13 cellular contexts compared by ENCODE assay signal in the genomic region with DNA sequence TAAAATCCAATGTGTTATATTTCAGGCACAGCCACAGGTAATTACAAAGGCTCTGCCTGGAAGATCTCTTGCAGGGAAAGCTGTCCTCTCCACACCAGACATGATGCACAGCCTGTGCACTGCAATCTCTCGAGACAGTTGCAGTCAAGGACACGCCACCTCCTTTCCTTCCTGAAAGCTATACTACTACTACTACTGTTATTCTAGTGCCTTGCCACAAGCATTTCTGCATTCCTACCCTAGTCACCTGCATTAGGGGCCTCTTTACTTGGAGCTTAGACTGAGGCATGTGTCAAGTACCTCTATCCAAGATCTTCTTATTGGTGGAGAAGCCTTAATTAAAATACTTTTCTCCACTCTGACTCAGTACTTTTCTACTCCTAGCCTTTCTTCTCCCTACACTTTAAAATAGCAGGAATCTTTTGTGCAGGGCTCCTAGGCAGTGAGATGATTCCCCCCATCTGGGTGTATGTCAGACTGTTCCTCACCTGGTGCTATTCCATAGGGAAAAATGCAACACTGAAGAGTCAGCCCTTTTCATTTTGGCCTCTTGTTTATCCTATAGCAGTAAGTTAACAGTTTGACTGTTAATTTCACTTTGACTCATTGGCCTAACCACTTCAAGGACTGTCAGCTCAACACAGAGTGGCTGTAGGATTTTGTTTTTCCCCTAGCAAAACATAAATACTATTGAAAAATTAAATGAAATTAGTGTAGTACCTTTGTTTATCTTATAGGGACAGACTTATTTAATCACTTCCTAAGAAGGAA.
DNase-seq lines count a peak whose midpoint lies in the region; ATAC-seq and TF ChIP-seq lines count a peak whose summit lies in the region.
"Had no signal": no experiment of that assay in that cellular context is flagged by ENCODE, and none has a peak within 500 bp of the region (broad histone marks: within the 10 kb centered on the region; RNA-seq: fewer than 3 reads in every experiment).

No MANE protein-coding gene starts in this region.

- H3K36me3 Mint-ChIP-seq in activated naive CD4-positive, alpha-beta T cell treated with anti-CD3 and anti-CD28 coated beads, Interleukin-2, amount 10 ng/mL, durations not matched to agents 7 days and 5 days = peaks cover 16% of the 10 kb centered on the region
- peaks cover 25% of the 10 kb centered on the region for H3K36me3 Mint-ChIP-seq in stimulated activated memory B cell treated with anti-CD40 and anti-IgM and Interleukin-4, amounts not matched to agents 10 μg/mL and 1 μg/mL and 100 μg/mL, for 72 hours
- peaks cover 14% of the 10 kb centered on the region for H3K36me3 Mint-ChIP-seq in endothelial cell (ENCODE audit: low read depth, unreplicated experiment)

- peaks cover 27% of the 10 kb centered on the region for H3K4me1 Mint-ChIP-seq in activated naive CD4-positive, alpha-beta T cell treated with anti-CD3 and anti-CD28 coated beads, Interleukin-2, amount 10 ng/mL, durations not matched to agents 7 days and 5 days
- no peaks in the 10 kb centered on the region for H3K4me1 Mint-ChIP-seq in stimulated activated memory B cell treated with anti-CD40 and anti-IgM and Interleukin-4, amounts not matched to agents 10 μg/mL and 1 μg/mL and 100 μg/mL, for 72 hours
- peaks cover 4% of the 10 kb centered on the region for H3K4me1 Mint-ChIP-seq in endothelial cell (ENCODE audit: unreplicated experiment)

- H3K4me3 Mint-ChIP-seq in activated naive CD4-positive, alpha-beta T cell treated with anti-CD3 and anti-CD28 coated beads, Interleukin-2, amount 10 ng/mL, durations not matched to agents 7 days and 5 days = no peak overlapping the region
- H3K4me3 Mint-ChIP-seq in stimulated activated memory B cell treated with anti-CD40 and anti-IgM and Interleukin-4, amounts not matched to agents 10 μg/mL and 1 μg/mL and 100 μg/mL, for 72 hours = no peak overlapping the region
- H3K4me3 Mint-ChIP-seq in endothelial cell (ENCODE audit: unreplicated experiment) = no peak overlapping the region
- H3K4me3 Mint-ChIP-seq: dendritic cell treated with granulocyte-macrophage colony-stimulating factor and Interleukin-4, amounts not matched to agents 40 ng/mL and 50 ng/mL, for 4 days had no signal

- H3K9me3 Mint-ChIP-seq in activated naive CD4-positive, alpha-beta T cell treated with anti-CD3 and anti-CD28 coated beads, Interleukin-2, amount 10 ng/mL, durations not matched to agents 7 days and 5 days = peaks cover 5% of the 10 kb centered on the region
- H3K9me3 Mint-ChIP-seq in stimulated activated memory B cell treated with anti-CD40 and anti-IgM and Interleukin-4, amounts not matched to agents 10 μg/mL and 1 μg/mL and 100 μg/mL, for 72 hours = no peaks in the 10 kb centered on the region
- H3K9me3 Mint-ChIP-seq in endothelial cell (ENCODE audit: unreplicated experiment) = no peaks in the 10 kb centered on the region

- ATAC-seq in GM21576 (IDR thresholded peaks at IDR 0.05; ENCODE audit: unreplicated experiment) (peak; percentile 69), HG03432 (IDR thresholded peaks at IDR 0.05; ENCODE audit: unreplicated experiment) (peak; percentile 88), SK-N-SH treated with all-trans-retinoic acid at 6 μM for 48 hours (no peak)
- peak; percentile 57 for ATAC-seq in stimulated activated memory B cell treated with anti-CD40 and anti-IgM and Interleukin-4, amounts not matched to agents 10 μg/mL and 1 μg/mL and 100 μg/mL, for 72 hours

- no peaks in the 10 kb centered on the region for H3K27me3 Mint-ChIP-seq in activated naive CD4-positive, alpha-beta T cell treated with anti-CD3 and anti-CD28 coated beads, Interleukin-2, amount 10 ng/mL, durations not matched to agents 7 days and 5 days
- H3K27me3 Mint-ChIP-seq in stimulated activated memory B cell treated with anti-CD40 and anti-IgM and Interleukin-4, amounts not matched to agents 10 μg/mL and 1 μg/mL and 100 μg/mL, for 72 hours = no peaks in the 10 kb centered on the region
- H3K27me3 Mint-ChIP-seq in endothelial cell (ENCODE audit: unreplicated experiment) = no peaks in the 10 kb centered on the region
- H3K27me3 Mint-ChIP-seq: dendritic cell treated with granulocyte-macrophage colony-stimulating factor and Interleukin-4, amounts not matched to agents 40 ng/mL and 50 ng/mL, for 4 days had no signal

- TF ChIP-seq CTCF in endothelial cell (IDR thresholded peaks at IDR 0.05; ENCODE audit: unreplicated experiment) = no peak

- CTCF ChIA-PET in activated naive CD4-positive, alpha-beta T cell treated with anti-CD3 and anti-CD28 coated beads, Interleukin-2, amount 10 ng/mL, durations not matched to agents 7 days and 5 days (lab: Charles Lee) = interaction anchor here (0.6 to 2.1 kb wide), 5 partner anchors 34 to 402 kb away, joined by 3 to 8 read pairs (median 5); a partner anchor contains a TSS

- peak overlapping the region; percentile 28 for H3K27ac Mint-ChIP-seq in activated naive CD4-positive, alpha-beta T cell treated with anti-CD3 and anti-CD28 coated beads, Interleukin-2, amount 10 ng/mL, durations not matched to agents 7 days and 5 days
- H3K27ac Mint-ChIP-seq in stimulated activated memory B cell treated with anti-CD40 and anti-IgM and Interleukin-4, amounts not matched to agents 10 μg/mL and 1 μg/mL and 100 μg/mL, for 72 hours = no peak overlapping the region
- H3K27ac Mint-ChIP-seq in endothelial cell (ENCODE audit: unreplicated experiment) = no peak overlapping the region
- H3K27ac Mint-ChIP-seq: dendritic cell treated with granulocyte-macrophage colony-stimulating factor and Interleukin-4, amounts not matched to agents 40 ng/mL and 50 ng/mL, for 4 days had no signal

- DNase-seq in activated naive CD4-positive, alpha-beta T cell treated with anti-CD3 and anti-CD28 coated beads, Interleukin-2, amount 10 ng/mL, durations not matched to agents 7 days and 5 days = no peak
- DNase-seq in activated naive CD4-positive, alpha-beta T cell treated with Interleukin-2 at 50 U/mL for 16 hours = no peak
- DNase-seq in endothelial cell (ENCODE audit: low spot score) = no peak
- DNase-seq in HCEC 1CT = no peak
- DNase-seq: foreskin fibroblast; kidney glomerular epithelial cell; NCI-H1417 treated with DMSO at 0.1 percent for 48 hours; stimulated activated CD4-positive, alpha-beta T cell treated with anti-CD3 and anti-CD28 coated beads, Interleukin-12 subunit alpha, Interleukin-12 subunit beta, amount 100 ng/mL, for 4 hours had no signal

TF ChIP-seq in SK-N-SH treated with all-trans-retinoic acid at 6 μM for 48 hours, 23 proteins besides CTCF, POLR2A, EP300 and RAD21:
- TF ChIP-seq ARNTL (CRISPR knock-in tag; IDR thresholded peaks at IDR 0.05; ENCODE audit: borderline replicate concordance, low read depth) (no peak), SNAI2 (CRISPR knock-in tag; IDR thresholded peaks at IDR 0.05) (no peak), TCF4 (CRISPR knock-in tag; IDR thresholded peaks at IDR 0.05; ENCODE audit: borderline replicate concordance) (no peak), BACH2 (CRISPR knock-in tag; IDR thresholded peaks at IDR 0.05; ENCODE audit: borderline replicate concordance) (no peak), OSR1 (CRISPR knock-in tag; IDR thresholded peaks at IDR 0.05) (no peak), ZNF8 (CRISPR knock-in tag; IDR thresholded peaks at IDR 0.05) (no peak), ZFP30 (CRISPR knock-in tag; IDR thresholded peaks at IDR 0.05) (no peak), ZNF565 (CRISPR knock-in tag; conservative IDR thresholded peaks at IDR 0.05; ENCODE audit: low read depth) (no peak), GLIS3 (CRISPR knock-in tag; IDR thresholded peaks at IDR 0.05) (no peak)
- TF ChIP-seq, protein P1, sequence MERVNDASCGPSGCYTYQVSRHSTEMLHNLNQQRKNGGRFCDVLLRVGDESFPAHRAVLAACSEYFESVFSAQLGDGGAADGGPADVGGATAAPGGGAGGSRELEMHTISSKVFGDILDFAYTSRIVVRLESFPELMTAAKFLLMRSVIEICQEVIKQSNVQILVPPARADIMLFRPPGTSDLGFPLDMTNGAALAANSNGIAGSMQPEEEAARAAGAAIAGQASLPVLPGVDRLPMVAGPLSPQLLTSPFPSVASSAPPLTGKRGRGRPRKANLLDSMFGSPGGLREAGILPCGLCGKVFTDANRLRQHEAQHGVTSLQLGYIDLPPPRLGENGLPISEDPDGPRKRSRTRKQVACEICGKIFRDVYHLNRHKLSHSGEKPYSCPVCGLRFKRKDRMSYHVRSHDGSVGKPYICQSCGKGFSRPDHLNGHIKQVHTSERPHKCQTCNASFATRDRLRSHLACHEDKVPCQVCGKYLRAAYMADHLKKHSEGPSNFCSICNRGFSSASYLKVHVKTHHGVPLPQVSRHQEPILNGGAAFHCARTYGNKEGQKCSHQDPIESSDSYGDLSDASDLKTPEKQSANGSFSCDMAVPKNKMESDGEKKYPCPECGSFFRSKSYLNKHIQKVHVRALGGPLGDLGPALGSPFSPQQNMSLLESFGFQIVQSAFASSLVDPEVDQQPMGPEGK (CRISPR knock-in tag; IDR thresholded peaks at IDR 0.05; ENCODE audit: borderline replicate concordance) = no peak
- TF ChIP-seq, protein P2, sequence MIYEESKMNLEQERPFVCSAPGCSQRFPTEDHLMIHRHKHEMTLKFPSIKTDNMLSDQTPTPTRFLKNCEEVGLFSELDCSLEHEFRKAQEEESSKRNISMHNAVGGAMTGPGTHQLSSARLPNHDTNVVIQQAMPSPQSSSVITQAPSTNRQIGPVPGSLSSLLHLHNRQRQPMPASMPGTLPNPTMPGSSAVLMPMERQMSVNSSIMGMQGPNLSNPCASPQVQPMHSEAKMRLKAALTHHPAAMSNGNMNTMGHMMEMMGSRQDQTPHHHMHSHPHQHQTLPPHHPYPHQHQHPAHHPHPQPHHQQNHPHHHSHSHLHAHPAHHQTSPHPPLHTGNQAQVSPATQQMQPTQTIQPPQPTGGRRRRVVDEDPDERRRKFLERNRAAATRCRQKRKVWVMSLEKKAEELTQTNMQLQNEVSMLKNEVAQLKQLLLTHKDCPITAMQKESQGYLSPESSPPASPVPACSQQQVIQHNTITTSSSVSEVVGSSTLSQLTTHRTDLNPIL (CRISPR knock-in tag; IDR thresholded peaks at IDR 0.05; ENCODE audit: low read depth) = no peak
